21 cellular contexts compared by ENCODE assay signal in the genomic region with DNA sequence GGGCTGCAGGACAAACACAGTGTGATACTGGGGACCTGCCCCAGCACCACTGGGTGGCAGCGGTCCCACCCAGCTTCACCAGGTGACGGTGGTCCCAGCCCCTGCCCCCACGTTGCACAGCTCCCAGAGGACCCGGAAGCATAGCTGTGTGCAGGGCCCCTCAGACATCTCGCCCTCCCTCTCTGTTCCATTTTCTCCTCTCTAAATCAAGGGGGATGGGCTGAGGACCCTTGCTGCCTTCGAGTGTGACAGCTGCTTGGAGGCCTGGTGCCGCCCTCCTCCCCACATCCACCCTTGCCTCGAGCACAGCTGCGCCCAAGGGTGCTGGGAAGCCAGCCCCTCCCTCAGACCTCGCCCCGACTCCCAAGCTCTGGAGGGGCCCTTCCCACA. TPM values are rescaled to one million over a fixed set of nuclear protein-coding genes. Genes with fewer than 3 reads are reported as not detected.
DNase-seq lines count a peak whose midpoint lies in the region; ATAC-seq, FAIRE-seq and TF ChIP-seq lines count a peak whose summit lies in the region.
"Had no signal": no experiment of that assay in that cellular context is flagged by ENCODE, and none has a peak within 500 bp of the region (broad histone marks: within the 10 kb centered on the region; RNA-seq: fewer than 3 reads in every experiment).

No MANE protein-coding gene starts in this region.

- no peak overlapping the region for H3K4ac ChIP-seq in H1 (replicated peaks; ENCODE audit: insufficient read length, low read depth, low read length)

- 90% methylated on average over 9 of the region's 11 CpGs; no CpG with 5 or more reads in 1 of the 2 experiments for WGBS in H1 (ENCODE audit: extremely low coverage in 1 of 2, insufficient coverage in 1 of 2, insufficient read length in 1 of 2, insufficient replicate concordance in 2 of 2, low coverage in 1 of 2, low lambda C conversion rate in 2 of 2, missing lambda C conversion rate in 1 of 2), 2 experiments
- 49 to 64% (median 59%) methylated on average over 11 of the region's 11 CpGs for WGBS in stomach, 5 donors

- no peaks in the 10 kb centered on the region for H4K20me1 ChIP-seq in H1 (replicated peaks in 1 of 2; ENCODE audit: control insufficient read depth in 1 of 2, insufficient read depth in 2 of 2, low read length in 2 of 2)

- no peak overlapping the region for H3K9ac ChIP-seq in H1 (replicated peaks in 1 of 4; ENCODE audit: extremely low read depth in 1 of 4, low read depth in 3 of 4, low read length in 3 of 4)
- H3K9ac ChIP-seq: KMS-11 had no signal

- H4K8ac ChIP-seq in H1 (ENCODE audit: extremely low read depth, insufficient read depth, low read length): 0 out of 2 replicates have a peak overlapping the region, but pooled peaks have one; percentile 51

- no peak for FAIRE-seq in H1 (lab: Jason Lieb, UNC)
- FAIRE-seq: G401.6, GM12891 had no signal

- no peak for TF ChIP-seq POLR2A in H1 (IDR thresholded peaks at IDR 0.05; ENCODE audit: control extremely low read depth in 1 of 2, low read depth in 2 of 2, low read length in 2 of 2)
- TF ChIP-seq POLR2A in stomach (IDR thresholded peaks at IDR 0.05): no peak

- no peak overlapping the region for H2BK12ac ChIP-seq in H1 (ENCODE audit: low read depth, low read length)

- no peak overlapping the region for H3K56ac ChIP-seq in H1 (replicated peaks; ENCODE audit: insufficient read length, low read depth, low read length)

- H3K27me3 ChIP-seq in RWPE2 (ENCODE audit: insufficient read depth, poor library complexity, severe bottlenecking) (peaks cover 5% of the 10 kb centered on the region), H1 (replicated peaks in 1 of 4; ENCODE audit: control insufficient read depth in 3 of 4, extremely low read depth in 1 of 4, insufficient read depth in 3 of 4, low read length in 3 of 4) (no peaks in the 10 kb centered on the region), stomach (no peaks in the 10 kb centered on the region)

- no peak overlapping the region for H2BK5ac ChIP-seq in H1 (ENCODE audit: low read depth, low read length)

- no peaks in the 10 kb centered on the region for H3K79me1 ChIP-seq in H1 (ENCODE audit: low read depth, low read length)

- intact Hi-C loops in stomach (cut with DNase I; ENCODE audit: low total_unique reads): no loop called here

- H2BK20ac ChIP-seq in H1 (ENCODE audit: low read length): no peak overlapping the region

- peak; percentile 40 for DNase-seq in RWPE2 (ENCODE audit: low spot score)
- no peak for DNase-seq in H1 (ENCODE audit: low read depth in 1 of 2, low spot score in 2 of 2)
- DNase-seq in myocyte (ENCODE audit: low read depth): peak; percentile 21
- DNase-seq in stomach: no peak
- DNase-seq in HCEC 1CT: no peak
- DNase-seq: CD4-positive, alpha-beta memory T cell; DMS79; GOT3; NCI-H1105; NCI-H1930; NCI-H2171; NCI-H446 treated with DMSO at 0.1 percent for 48 hours; NCI-H748 treated with DMSO at 0.1 percent for 48 hours; SHP77 treated with DMSO at 0.1 percent for 48 hours had no signal

- H3K4me2 ChIP-seq in H1 (ENCODE audit: insufficient read depth in 1 of 2, low read depth in 2 of 2, low read length in 2 of 2): no peak overlapping the region
- H3K4me2 ChIP-seq: KMS-11 had no signal

- H3K23ac ChIP-seq in H1 (ENCODE audit: insufficient read length): no peak overlapping the region

- CTCF ChIA-PET in H1 (lab: Charles Lee; ENCODE audit: partially characterized antibody): interaction anchor here (0.5 to 2.0 kb wide), 9 partner anchors 9 to 1227 kb away, joined by 3 to 10 read pairs (median 3); no protein-coding TSS in a partner anchor

- H3K14ac ChIP-seq in H1 (ENCODE audit: insufficient read length): no peak overlapping the region

- no peak overlapping the region for H3K18ac ChIP-seq in H1 (ENCODE audit: extremely low read depth, low read length)

- no peak overlapping the region for H2BK120ac ChIP-seq in H1 (replicated peaks; ENCODE audit: low read depth, low read length)

- POLR2A ChIA-PET in H1 (lab: Charles Lee; ENCODE audit: partially characterized antibody): interaction anchor here (1.6 kb wide), 1 partner anchor 47 kb away, joined by 3 read pairs; no protein-coding TSS in a partner anchor

- H3K27ac ChIP-seq in RWPE2 (ENCODE audit: poor library complexity, severe bottlenecking): no peak overlapping the region
- H3K27ac ChIP-seq in H1 (ENCODE audit: low read depth, low read length): no peak overlapping the region
- H3K27ac ChIP-seq in stomach: peak overlapping the region in 4 of 5 donors; percentile 52 to 85 (median 65)
- H3K27ac ChIP-seq: KMS-11 had no signal

- no peak overlapping the region for H2BK15ac ChIP-seq in H1 (ENCODE audit: low read length)

- no peak for TF ChIP-seq CTCF in RWPE2 (IDR thresholded peaks at IDR 0.05; ENCODE audit: poor library complexity, severe bottlenecking)
- no peak for TF ChIP-seq CTCF in H1 (IDR thresholded peaks at IDR 0.05; ENCODE audit: control extremely low read depth in 1 of 3, insufficient read depth in 1 of 3, low read depth in 1 of 3, low read length in 3 of 3)
- TF ChIP-seq CTCF in stomach (IDR thresholded peaks at IDR 0.05): no peak

- H4K91ac ChIP-seq in H1 (replicated peaks; ENCODE audit: insufficient read length, low read length): no peak overlapping the region

- TF ChIP-seq EP300 in H1 (IDR thresholded peaks at IDR 0.05; ENCODE audit: borderline replicate concordance in 1 of 2, low read depth in 2 of 2, low read length in 2 of 2) (no peak), stomach (IDR thresholded peaks at IDR 0.05) (no peak)

- H3K36me3 ChIP-seq in RWPE2 (ENCODE audit: low read depth) (no peaks in the 10 kb centered on the region), H1 (ENCODE audit: control insufficient read depth in 2 of 4, insufficient read depth in 4 of 4, low read length in 3 of 4) (no peaks in the 10 kb centered on the region), stomach (peaks cover 0 to 23% (median 0%) of the 10 kb centered on the region in 4 donors)

- no peaks in the 10 kb centered on the region for H3K23me2 ChIP-seq in H1 (ENCODE audit: low read depth, low read length)

- TF ChIP-seq RAD21 in H1 (IDR thresholded peaks at IDR 0.05 in 1 of 2, conservative IDR thresholded peaks at IDR 0.05 in 1 of 2; ENCODE audit: low read depth in 2 of 2, low read length in 2 of 2): no peak

- H3K4me3 ChIP-seq in RWPE2 (ENCODE audit: severe bottlenecking) (no peak overlapping the region), H1 (ENCODE audit: extremely low read depth in 1 of 4, insufficient read depth in 2 of 4, low read depth in 3 of 4, low read length in 4 of 4) (no peak overlapping the region), stomach (peak overlapping the region in 1 of 4 donors; percentile 40)

- H3K4me1 ChIP-seq in RWPE2 (ENCODE audit: insufficient read depth, poor library complexity, severe bottlenecking) (no peaks in the 10 kb centered on the region), H1 (replicated peaks in 1 of 4; ENCODE audit: control insufficient read depth in 3 of 4, insufficient read depth in 4 of 4, low read length in 3 of 4) (no peaks in the 10 kb centered on the region; a peak in 1 of 7 replicates), stomach (peaks cover 7 to 28% (median 20%) of the 10 kb centered on the region in 4 donors)

- no peak overlapping the region for H2AK5ac ChIP-seq in H1 (ENCODE audit: low read depth, low read length)

- H2AFZ ChIP-seq in H1 (ENCODE audit: low read length): no peak overlapping the region

- H3K9me3 ChIP-seq in RWPE2 (ENCODE audit: severe bottlenecking) (no peaks in the 10 kb centered on the region), H1 (ENCODE audit: insufficient read depth in 2 of 2, low read depth in 1 of 2, low read length in 1 of 2) (no peaks in the 10 kb centered on the region), stomach (no peaks in the 10 kb centered on the region)

- H3K79me2 ChIP-seq in H1 (ENCODE audit: control insufficient read depth in 1 of 2, insufficient read depth in 2 of 2, low read length in 2 of 2): no peaks in the 10 kb centered on the region

- no peak overlapping the region for H4K5ac ChIP-seq in H1 (ENCODE audit: insufficient read length, low read depth, low read length)

- no peak for ATAC-seq in RWPE2 (ENCODE audit: low read depth)
- no peak for ATAC-seq in HG03280 (IDR thresholded peaks at IDR 0.05; ENCODE audit: unreplicated experiment)
- ATAC-seq in GM21515 (IDR thresholded peaks at IDR 0.05; ENCODE audit: unreplicated experiment): no peak
- ATAC-seq: Panc1 had no signal

TF ChIP-seq in H1, 55 proteins besides CTCF, POLR2A, EP300 and RAD21 (continues in another document):
- no peak for TF ChIP-seq SRF (IDR thresholded peaks at IDR 0.05; ENCODE audit: low read depth, low read length)
- TF ChIP-seq, protein P1, sequence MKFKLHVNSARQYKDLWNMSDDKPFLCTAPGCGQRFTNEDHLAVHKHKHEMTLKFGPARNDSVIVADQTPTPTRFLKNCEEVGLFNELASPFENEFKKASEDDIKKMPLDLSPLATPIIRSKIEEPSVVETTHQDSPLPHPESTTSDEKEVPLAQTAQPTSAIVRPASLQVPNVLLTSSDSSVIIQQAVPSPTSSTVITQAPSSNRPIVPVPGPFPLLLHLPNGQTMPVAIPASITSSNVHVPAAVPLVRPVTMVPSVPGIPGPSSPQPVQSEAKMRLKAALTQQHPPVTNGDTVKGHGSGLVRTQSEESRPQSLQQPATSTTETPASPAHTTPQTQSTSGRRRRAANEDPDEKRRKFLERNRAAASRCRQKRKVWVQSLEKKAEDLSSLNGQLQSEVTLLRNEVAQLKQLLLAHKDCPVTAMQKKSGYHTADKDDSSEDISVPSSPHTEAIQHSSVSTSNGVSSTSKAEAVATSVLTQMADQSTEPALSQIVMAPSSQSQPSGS (IDR thresholded peaks at IDR 0.05; ENCODE audit: low read length): no peak
- no peak for TF ChIP-seq YY1 (IDR thresholded peaks at IDR 0.05; ENCODE audit: low read depth, low read length)
- TF ChIP-seq CEBPB (IDR thresholded peaks at IDR 0.05; ENCODE audit: low read depth, low read length): no peak
- no peak for TF ChIP-seq TEAD4 (IDR thresholded peaks at IDR 0.05; ENCODE audit: low read depth, low read length)
- TF ChIP-seq SIN3A (conservative IDR thresholded peaks at IDR 0.05 in 1 of 2, IDR thresholded peaks at IDR 0.05 in 1 of 2; ENCODE audit: low read depth in 1 of 2, low read length in 2 of 2): no peak
- no peak for TF ChIP-seq RXRA (IDR thresholded peaks at IDR 0.05; ENCODE audit: insufficient read depth, low read depth, low read length)

RNA-seq across cellular contexts. Expression of a gene that starts 16.1 kb away (rescaled TPM):
- 5.4 and 5.9 TPM in 2 replicates for total RNA-seq in H1 (2021; fragmentation: NEBNext Ultra II Directional; extraction: Animal tissue kit (Norgen Biotek cat#: 25700))
- polyA plus RNA-seq in H1 (2011; rRNA removed): 3.1 and 4.7 TPM in 2 replicates
- polyA plus RNA-seq in H1 (2011; cell fraction: cytosol; rRNA removed): 2.7 TPM
- 3.4 TPM for polyA plus RNA-seq in H1 (2011; cell fraction: nucleus; rRNA removed)
- polyA plus RNA-seq in H1 (2012, experiment 1 of 2): 2.7 to 3.3 TPM (median 3.0 TPM) in 4 replicates
- 2.7 TPM for polyA plus RNA-seq in H1 (2012, experiment 2 of 2)
- polyA plus RNA-seq in H1 (2013, experiment 1 of 2): 4.4 TPM
- polyA plus RNA-seq in H1 (2013, experiment 2 of 2): 4.9 TPM
- polyA minus RNA-seq in H1 (2011; rRNA and poly(A)+ RNA removed): 2.8 and 3.0 TPM in 2 replicates
- 3.1 TPM for polyA minus RNA-seq in H1 (2011; cell fraction: cytosol; rRNA and poly(A)+ RNA removed)
- 3.7 TPM for polyA minus RNA-seq in H1 (2011; cell fraction: nucleus; rRNA and poly(A)+ RNA removed)
- not detected in 2 replicates for total RNA-seq in myocyte
- polyA plus RNA-seq in myocyte (2012): not detected
- total RNA-seq in stomach: 1 to 10 TPM; 1.2 to 8.0 (median 5.5) TPM
- polyA plus RNA-seq in stomach: 1 to 10 TPM in 2 of 3 donors, under 1 TPM in 1; 0.76 to 1.3 (median 1.3) TPM
- total RNA-seq: MCF 10A had no signal

Comparison
In these comparisons a context has a peak if more than half of its experiments do, and no peak if none do; other contexts are left out.
1. DNase-seq: peak in RWPE2 (single experiment) and myocyte (single experiment); none in H1 (0 of 2), stomach (single experiment) and HCEC 1CT (single experiment).
2. H3K27ac ChIP-seq: peak in stomach (4 of 5); none in RWPE2 (single experiment) and H1 (single experiment).